In the genomic region with DNA sequence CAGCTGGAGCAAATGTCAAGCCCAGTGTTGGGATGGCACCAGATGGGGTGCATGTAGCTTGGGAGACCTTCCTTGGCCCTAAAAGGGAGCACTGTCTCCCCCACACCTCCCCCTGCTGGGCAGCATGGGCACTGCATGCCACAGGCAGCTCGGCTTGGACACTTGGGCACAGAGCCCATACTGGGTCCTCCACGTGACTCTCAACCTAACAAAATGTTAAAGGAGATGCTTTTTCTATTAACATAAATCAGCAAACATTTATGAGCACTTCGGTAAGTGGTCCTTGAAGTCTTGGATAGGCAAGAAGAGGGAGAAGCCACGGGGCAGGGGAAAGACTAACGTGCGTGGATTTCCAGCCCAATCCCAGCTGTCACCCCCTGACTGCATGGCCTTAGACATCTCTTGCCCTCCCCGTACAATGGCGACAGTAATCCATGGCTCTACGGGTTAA, we compare ENCODE assay signal across 8 cellular contexts. TPM values are rescaled to one million over a fixed set of nuclear protein-coding genes. Genes with fewer than 3 reads are reported as not detected.
DNase-seq lines count a peak whose midpoint lies in the region; ATAC-seq and TF ChIP-seq lines count a peak whose summit lies in the region.

No MANE protein-coding gene starts in this region.

- WGBS in trophoblast cell (ENCODE audit: extremely low coverage, insufficient coverage, insufficient read length): no CpG with 5 or more reads among the region's 9 CpGs

- H3K4me3 Mint-ChIP-seq in activated T-helper 17 cell treated with anti-CD3 and anti-CD28 coated beads, Interleukin-2, amount 50 U/mL, for 72 hours: no peak overlapping the region

- no peak overlapping the region for H3K27ac Mint-ChIP-seq in activated T-helper 17 cell treated with anti-CD3 and anti-CD28 coated beads, Interleukin-2, amount 50 U/mL, for 72 hours

- DNase-seq in GM10266 (ENCODE audit: extremely low spot score) (peak; percentile 82), Panc1 (ENCODE audit: low read depth, low spot score) (no peak), foreskin keratinocyte (no peak), trophoblast cell (peak; percentile 33 to 69), upper lobe of right lung (peak; percentile 89), NCI-H510A (lab: John Stamatoyannopoulos, UW) (no peak)

- H2BK120ac ChIP-seq in trophoblast cell (ENCODE audit: insufficient read depth, low read length, poor library complexity): no peak overlapping the region

- H3K27me3 Mint-ChIP-seq in activated T-helper 17 cell treated with anti-CD3 and anti-CD28 coated beads, Interleukin-2, amount 50 U/mL, for 72 hours: peaks cover 7% of the 10 kb centered on the region

- ATAC-seq in HG02840 (IDR thresholded peaks at IDR 0.05; ENCODE audit: low FRiP score, unreplicated experiment): peak; percentile 62
- ATAC-seq in Panc1: peak; percentile 86
- peak; percentile 85 for ATAC-seq in activated T-helper 17 cell treated with anti-CD3 and anti-CD28 coated beads, Interleukin-2, amount 50 U/mL, for 72 hours (replicated peaks)
- peak; percentile 29 for ATAC-seq in foreskin keratinocyte
- ATAC-seq in upper lobe of right lung: peak; percentile 91

- no peak overlapping the region for H3K27ac ChIP-seq in Panc1 (ENCODE audit: low read length)
- no peak overlapping the region for H3K27ac ChIP-seq in foreskin keratinocyte
- H3K27ac ChIP-seq in trophoblast cell (ENCODE audit: low read depth, low read length): no peak overlapping the region
- H3K27ac ChIP-seq in upper lobe of right lung: no peak overlapping the region

- H3K4me3 ChIP-seq in Panc1 (ENCODE audit: low read depth in 2 of 2, low read length in 2 of 2) (no peak overlapping the region), trophoblast cell (ENCODE audit: low read depth, low read length) (no peak overlapping the region), upper lobe of right lung (no peak overlapping the region)

- H3K9ac ChIP-seq in trophoblast cell (ENCODE audit: low read length): no peak overlapping the region

- POLR2A ChIA-PET in Panc1 (lab: Charles Lee): no interaction called here

- H2BK12ac ChIP-seq in trophoblast cell (ENCODE audit: low read length): no peak overlapping the region

- no peak overlapping the region for H2AFZ ChIP-seq in trophoblast cell (ENCODE audit: insufficient read depth, low read length, poor library complexity)

- intact Hi-C loops in Panc1 (cut with micrococcal nuclease; ENCODE audit: unreplicated experiment) (loop anchor here (10.0 kb wide), 1 partner anchor 191 kb away; no protein-coding TSS in a partner anchor), upper lobe of right lung (cut with DNase I) (no loop called here)

- CTCF ChIA-PET in Panc1 (lab: Charles Lee): interaction anchor here (0.6 to 3.0 kb wide), 5 partner anchors 13 to 888 kb away, joined by 3 to 12 read pairs (median 5); no protein-coding TSS in a partner anchor

- no peaks in the 10 kb centered on the region for H3K27me3 ChIP-seq in Panc1 (ENCODE audit: control insufficient read depth, insufficient read depth, low read length)
- no peaks in the 10 kb centered on the region for H3K27me3 ChIP-seq in foreskin keratinocyte
- H3K27me3 ChIP-seq in trophoblast cell (ENCODE audit: insufficient read depth, low read length): no peaks in the 10 kb centered on the region
- no peaks in the 10 kb centered on the region for H3K27me3 ChIP-seq in upper lobe of right lung

- H3K4me1 ChIP-seq in Panc1 (ENCODE audit: control insufficient read depth, insufficient read depth, low read length) (no peaks in the 10 kb centered on the region), foreskin keratinocyte (no peaks in the 10 kb centered on the region), trophoblast cell (ENCODE audit: control insufficient read depth in 1 of 2, insufficient read depth in 2 of 2, low read length in 2 of 2) (peaks cover 0 to 1% of the 10 kb centered on the region in 2 experiments), upper lobe of right lung (no peaks in the 10 kb centered on the region)

- H3K18ac ChIP-seq in trophoblast cell (ENCODE audit: low read length): no peak overlapping the region

- no peak overlapping the region for H2AK5ac ChIP-seq in trophoblast cell (ENCODE audit: low read length)

- H4K91ac ChIP-seq in trophoblast cell (ENCODE audit: low read depth, low read length): no peak overlapping the region

- no peak overlapping the region for H3K14ac ChIP-seq in trophoblast cell (ENCODE audit: low read length)

- H3K9me3 Mint-ChIP-seq in activated T-helper 17 cell treated with anti-CD3 and anti-CD28 coated beads, Interleukin-2, amount 50 U/mL, for 72 hours: no peaks in the 10 kb centered on the region

- H3K23ac ChIP-seq in trophoblast cell (ENCODE audit: low read length): no peak overlapping the region

- in situ Hi-C loops in Panc1 (cut with HindIII; ENCODE audit: low pct_unique_long_range_greater_than_20kb, low sequenced_read_pairs): no loop called here

- no peak overlapping the region for H4K12ac ChIP-seq in trophoblast cell (ENCODE audit: low read depth, low read length)

- no peak overlapping the region for H2BK5ac ChIP-seq in trophoblast cell (ENCODE audit: low read depth, low read length, poor library complexity)

- no peaks in the 10 kb centered on the region for H3K36me3 Mint-ChIP-seq in activated T-helper 17 cell treated with anti-CD3 and anti-CD28 coated beads, Interleukin-2, amount 50 U/mL, for 72 hours (ENCODE audit: low read depth)

- no peak overlapping the region for H3K4me2 ChIP-seq in trophoblast cell (ENCODE audit: low read length)

- H3K9me3 ChIP-seq in Panc1 (ENCODE audit: control insufficient read depth, insufficient read depth, low read depth, low read length) (no peaks in the 10 kb centered on the region), trophoblast cell (ENCODE audit: insufficient read depth, low read depth, low read length) (peaks cover 3% of the 10 kb centered on the region), upper lobe of right lung (no peaks in the 10 kb centered on the region)

- no peak overlapping the region for H4K8ac ChIP-seq in trophoblast cell (ENCODE audit: low read depth, low read length)

- H3K36me3 ChIP-seq in Panc1 (ENCODE audit: control insufficient read depth, insufficient read depth, low read length) (no peaks in the 10 kb centered on the region), trophoblast cell (ENCODE audit: control insufficient read depth in 1 of 2, insufficient read depth in 2 of 2, low read length in 2 of 2) (no peaks in the 10 kb centered on the region), upper lobe of right lung (no peaks in the 10 kb centered on the region)

- no peaks in the 10 kb centered on the region for H3K79me2 ChIP-seq in trophoblast cell (ENCODE audit: control insufficient read depth, insufficient read depth, low read length, poor library complexity)

- TF ChIP-seq CTCF in GM10266 (IDR thresholded peaks at IDR 0.05; ENCODE audit: control insufficient read depth, insufficient read depth, low read depth, missing control alignments) (peak; percentile 98), Panc1 (IDR thresholded peaks at IDR 0.05) (peak; percentile 98), foreskin keratinocyte (conservative IDR thresholded peaks at IDR 0.05) (peak; percentile 70), upper lobe of right lung (IDR thresholded peaks at IDR 0.05) (peak; percentile 97)

- H3K79me1 ChIP-seq in trophoblast cell (ENCODE audit: low read length): no peaks in the 10 kb centered on the region

- BruUV-seq in Panc1 (replicated peaks; lab: Mats Ljungman, UMichigan): no TSS peak

- H3K4me1 Mint-ChIP-seq in activated T-helper 17 cell treated with anti-CD3 and anti-CD28 coated beads, Interleukin-2, amount 50 U/mL, for 72 hours: no peaks in the 10 kb centered on the region

- H3K4ac ChIP-seq in trophoblast cell (ENCODE audit: low read depth, low read length): no peak overlapping the region

RNA-seq across cellular contexts. Expression of a gene that starts 23.9 kb away (rescaled TPM):
- total RNA-seq in Panc1 (2021; ENCODE audit: unreplicated experiment): 44.1 TPM
- polyA plus RNA-seq in Panc1 (2012; ENCODE audit: insufficient read length): 23.5 TPM
- 10 to 100 TPM; 24.6 to 41.3 TPM for total RNA-seq in activated T-helper 17 cell treated with anti-CD3 and anti-CD28 coated beads, Interleukin-2, amount 50 U/mL, for 72 hours
- total RNA-seq in foreskin keratinocyte: 26.4 and 30.3 TPM in 2 replicates
- polyA plus RNA-seq in foreskin keratinocyte: 15.0 and 17.9 TPM in 2 replicates
- polyA plus RNA-seq in trophoblast cell (2013): 35.7 and 36.2 TPM in 2 replicates
- 39.5 TPM for total RNA-seq in upper lobe of right lung

RNA-seq across cellular contexts. Expression of a gene that starts 37.3 kb away (rescaled TPM):
- total RNA-seq in Panc1 (2021; ENCODE audit: unreplicated experiment) (2.1 TPM), foreskin keratinocyte (0.04 and 0.07 TPM in 2 replicates), upper lobe of right lung (20.4 TPM)
- polyA plus RNA-seq in Panc1 (2012; ENCODE audit: insufficient read length): 1.3 TPM
- under 1 TPM; 0.11 to 0.37 TPM for total RNA-seq in activated T-helper 17 cell treated with anti-CD3 and anti-CD28 coated beads, Interleukin-2, amount 50 U/mL, for 72 hours
- polyA plus RNA-seq in foreskin keratinocyte: 0.02 TPM in 1 of 2 replicates, not detected in the other
- polyA plus RNA-seq in trophoblast cell (2013): 7.6 and 8.2 TPM in 2 replicates

Comparison
In these comparisons a context has a peak if more than half of its experiments do, and no peak if none do; other contexts are left out.
1. DNase-seq: peak in GM10266 (single experiment), trophoblast cell (2 of 2) and upper lobe of right lung (single experiment); none in Panc1 (single experiment), foreskin keratinocyte (0 of 2) and NCI-H510A (single experiment).
2. ATAC-seq: peak in every context shown above with its lines; median percentile 91 in upper lobe of right lung; 86 in Panc1; 85 in activated T-helper 17 cell treated with anti-CD3 and anti-CD28 coated beads, Interleukin-2, amount 50 U/mL, for 72 hours; 62 in HG02840; 29 in foreskin keratinocyte.
3. Peak in every context shown above with its lines, with median percentiles within 50 percentile points of each other: CTCF ChIP-seq.